ENCODE assay signal across 1 cellular context in the genomic region with DNA sequence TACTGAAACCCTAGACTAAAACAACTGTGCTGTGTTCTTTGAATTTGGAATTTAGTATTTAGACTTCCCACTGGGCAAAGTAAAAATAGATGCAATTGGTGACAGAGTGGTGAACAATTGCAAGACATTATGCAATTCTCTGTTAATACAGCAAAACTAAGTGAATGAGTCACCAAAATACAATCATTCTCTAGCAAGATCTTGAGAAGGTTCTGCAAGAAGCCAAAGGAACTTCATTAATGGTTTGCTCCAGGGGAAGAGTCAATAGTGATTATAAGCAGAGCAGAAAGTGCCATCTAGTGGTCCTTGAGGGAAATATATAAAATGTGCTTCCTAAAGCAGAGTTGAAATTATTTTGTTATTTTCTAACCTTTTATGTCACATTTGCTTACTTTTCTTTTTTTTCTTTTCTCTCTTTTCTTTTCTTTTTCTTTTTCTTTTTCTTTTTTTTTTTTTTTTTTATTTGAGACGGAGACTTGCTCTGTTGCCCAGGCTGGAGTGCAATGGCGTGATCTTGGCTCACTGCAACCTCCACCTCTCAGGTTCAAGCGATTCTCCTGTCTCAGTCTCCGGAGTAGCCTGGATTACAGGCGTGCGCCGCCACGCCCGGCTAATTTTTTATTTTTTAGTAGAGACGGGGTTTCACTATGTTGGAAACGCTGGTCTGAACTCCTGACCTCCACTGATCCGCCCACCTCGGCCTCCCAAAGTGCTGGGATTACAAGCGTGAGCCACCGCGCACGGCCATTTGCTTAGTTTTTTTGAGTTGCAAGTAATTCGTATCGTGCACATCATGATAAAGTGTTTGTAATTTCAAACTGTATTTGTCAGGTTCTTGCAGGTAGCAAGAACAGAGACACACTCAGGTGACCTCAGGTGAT.
A peak's percentile ranks its signal among the peaks of the same experiment; 100 is the strongest.
TF ChIP-seq lines count a peak whose summit lies in the region.

No MANE protein-coding gene starts in this region.

TF ChIP-seq in HEK293, 187 proteins besides CTCF, POLR2A, EP300 and RAD21 (continued from another document and continues in another):
- TF ChIP-seq, protein P1, sequence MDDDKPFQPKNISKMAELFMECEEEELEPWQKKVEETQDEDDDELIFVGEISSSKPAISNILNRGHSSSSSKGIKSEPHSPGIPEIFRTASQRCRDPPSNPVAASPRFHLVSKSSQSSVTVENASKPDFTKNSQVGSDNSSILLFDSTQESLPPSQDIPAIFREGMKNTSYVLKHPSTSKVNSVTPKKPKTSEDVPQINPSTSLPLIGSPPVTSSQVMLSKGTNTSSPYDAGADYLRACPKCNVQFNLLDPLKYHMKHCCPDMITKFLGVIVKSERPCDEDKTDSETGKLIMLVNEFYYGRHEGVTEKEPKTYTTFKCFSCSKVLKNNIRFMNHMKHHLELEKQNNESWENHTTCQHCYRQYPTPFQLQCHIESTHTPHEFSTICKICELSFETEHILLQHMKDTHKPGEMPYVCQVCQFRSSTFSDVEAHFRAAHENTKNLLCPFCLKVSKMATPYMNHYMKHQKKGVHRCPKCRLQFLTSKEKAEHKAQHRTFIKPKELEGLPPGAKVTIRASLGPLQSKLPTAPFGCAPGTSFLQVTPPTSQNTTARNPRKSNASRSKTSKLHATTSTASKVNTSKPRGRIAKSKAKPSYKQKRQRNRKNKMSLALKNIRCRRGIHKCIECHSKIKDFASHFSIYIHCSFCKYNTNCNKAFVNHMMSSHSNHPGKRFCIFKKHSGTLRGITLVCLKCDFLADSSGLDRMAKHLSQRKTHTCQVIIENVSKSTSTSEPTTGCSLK (tag by site-specific recombination; IDR thresholded peaks at IDR 0.05), result no peak
- TF ChIP-seq TRIM28 (IDR thresholded peaks at IDR 0.05; ENCODE audit: borderline replicate concordance, low read length), result peak; percentile 37; the same call in 1 of the 2 replicates
- TF ChIP-seq ZNF660 (tag by site-specific recombination; IDR thresholded peaks at IDR 0.05), result peak; percentile 90
- 0 out of 2 replicates have a peak, but pooled peaks have one; percentile 39 for TF ChIP-seq ZSCAN4 (tag by site-specific recombination; IDR thresholded peaks at IDR 0.05)
- TF ChIP-seq ZNF292 (tag by site-specific recombination; IDR thresholded peaks at IDR 0.05; ENCODE audit: borderline replicate concordance, low read depth), result no peak
- TF ChIP-seq ZNF335 (tag by site-specific recombination; conservative IDR thresholded peaks at IDR 0.05), result 0 out of 2 replicates have a peak, but pooled peaks have one; percentile 19
- TF ChIP-seq IKZF3 (tag by site-specific recombination; IDR thresholded peaks at IDR 0.05), result peak; percentile 50; the same call in 1 of the 2 replicates
- TF ChIP-seq ZNF654 (tag by site-specific recombination; IDR thresholded peaks at IDR 0.05; ENCODE audit: low read depth), result peak; percentile 94
- peak; percentile 87 for TF ChIP-seq PRDM6 (tag by site-specific recombination; IDR thresholded peaks at IDR 0.05)
- peak; percentile 92 for TF ChIP-seq ZNF24 (tag by site-specific recombination; IDR thresholded peaks at IDR 0.05)
- TF ChIP-seq, protein P2, sequence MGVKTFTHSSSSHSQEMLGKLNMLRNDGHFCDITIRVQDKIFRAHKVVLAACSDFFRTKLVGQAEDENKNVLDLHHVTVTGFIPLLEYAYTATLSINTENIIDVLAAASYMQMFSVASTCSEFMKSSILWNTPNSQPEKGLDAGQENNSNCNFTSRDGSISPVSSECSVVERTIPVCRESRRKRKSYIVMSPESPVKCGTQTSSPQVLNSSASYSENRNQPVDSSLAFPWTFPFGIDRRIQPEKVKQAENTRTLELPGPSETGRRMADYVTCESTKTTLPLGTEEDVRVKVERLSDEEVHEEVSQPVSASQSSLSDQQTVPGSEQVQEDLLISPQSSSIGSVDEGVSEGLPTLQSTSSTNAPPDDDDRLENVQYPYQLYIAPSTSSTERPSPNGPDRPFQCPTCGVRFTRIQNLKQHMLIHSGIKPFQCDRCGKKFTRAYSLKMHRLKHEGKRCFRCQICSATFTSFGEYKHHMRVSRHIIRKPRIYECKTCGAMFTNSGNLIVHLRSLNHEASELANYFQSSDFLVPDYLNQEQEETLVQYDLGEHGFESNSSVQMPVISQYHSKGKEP (tag by site-specific recombination; IDR thresholded peaks at IDR 0.05), result peak; percentile 78
- peak; percentile 74 for TF ChIP-seq ZNF366 (tag by site-specific recombination; conservative IDR thresholded peaks at IDR 0.05)
- TF ChIP-seq ATF2 (tag by site-specific recombination; IDR thresholded peaks at IDR 0.05; ENCODE audit: low read depth), result peak; percentile 73; the same call in 1 of the 2 replicates
- peak; percentile 25; the same call in 1 of the 2 replicates for TF ChIP-seq SP3 (tag by site-specific recombination; IDR thresholded peaks at IDR 0.05)
- no peak for TF ChIP-seq ZNF560 (tag by site-specific recombination; IDR thresholded peaks at IDR 0.05; ENCODE audit: borderline replicate concordance)
- TF ChIP-seq ZNF843 (tag by site-specific recombination; IDR thresholded peaks at IDR 0.05), result peak; percentile 69; the same call in 1 of the 2 replicates
- TF ChIP-seq ZNF202 (tag by site-specific recombination; IDR thresholded peaks at IDR 0.05; ENCODE audit: borderline replicate concordance), result no peak
- TF ChIP-seq KLF10 (tag by site-specific recombination; IDR thresholded peaks at IDR 0.05), result peak; percentile 58; the same call in 1 of the 2 replicates
- TF ChIP-seq OSR2 (tag by site-specific recombination; IDR thresholded peaks at IDR 0.05), result peak; percentile 56; the same call in 1 of the 2 replicates
- TF ChIP-seq INSM2 (tag by site-specific recombination; IDR thresholded peaks at IDR 0.05), result peak; percentile 62
- TF ChIP-seq ZFP3 (tag by site-specific recombination; IDR thresholded peaks at IDR 0.05; ENCODE audit: low read depth), result no peak
- peak; percentile 98 for TF ChIP-seq ZEB2 (tag by site-specific recombination; IDR thresholded peaks at IDR 0.05)
- peak; percentile 52; the same call in 1 of the 2 replicates for TF ChIP-seq ZBTB21 (tag by site-specific recombination; IDR thresholded peaks at IDR 0.05)
- no peak for TF ChIP-seq ZNF449 (tag by site-specific recombination; IDR thresholded peaks at IDR 0.05)
- 0 out of 2 replicates have a peak, but pooled peaks have one; percentile 25 for TF ChIP-seq ZNF558 (tag by site-specific recombination; IDR thresholded peaks at IDR 0.05)
- no peak for TF ChIP-seq ZNF280D (tag by site-specific recombination; IDR thresholded peaks at IDR 0.05)
- no peak for TF ChIP-seq ZNF658 (tag by site-specific recombination; IDR thresholded peaks at IDR 0.05)
- TF ChIP-seq, protein P3, sequence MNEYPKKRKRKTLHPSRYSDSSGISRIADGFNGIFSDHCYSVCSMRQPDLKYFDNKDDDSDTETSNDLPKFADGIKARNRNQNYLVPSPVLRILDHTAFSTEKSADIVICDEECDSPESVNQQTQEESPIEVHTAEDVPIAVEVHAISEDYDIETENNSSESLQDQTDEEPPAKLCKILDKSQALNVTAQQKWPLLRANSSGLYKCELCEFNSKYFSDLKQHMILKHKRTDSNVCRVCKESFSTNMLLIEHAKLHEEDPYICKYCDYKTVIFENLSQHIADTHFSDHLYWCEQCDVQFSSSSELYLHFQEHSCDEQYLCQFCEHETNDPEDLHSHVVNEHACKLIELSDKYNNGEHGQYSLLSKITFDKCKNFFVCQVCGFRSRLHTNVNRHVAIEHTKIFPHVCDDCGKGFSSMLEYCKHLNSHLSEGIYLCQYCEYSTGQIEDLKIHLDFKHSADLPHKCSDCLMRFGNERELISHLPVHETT (tag by site-specific recombination; IDR thresholded peaks at IDR 0.05), result 0 out of 2 replicates have a peak, but pooled peaks have one; percentile 19
- no peak for TF ChIP-seq ZNF423 (tag by site-specific recombination; IDR thresholded peaks at IDR 0.05)
- peak; percentile 85 for TF ChIP-seq ZNF2 (tag by site-specific recombination; IDR thresholded peaks at IDR 0.05)
- 0 out of 2 replicates have a peak, but pooled peaks have one; percentile 38 for TF ChIP-seq TCF7L2 (IDR thresholded peaks at IDR 0.05; ENCODE audit: borderline replicate concordance, low read depth, low read length)
- TF ChIP-seq ZNF416 (tag by site-specific recombination; IDR thresholded peaks at IDR 0.05), result no peak
- TF ChIP-seq KLF8 (tag by site-specific recombination; IDR thresholded peaks at IDR 0.05), result peak; percentile 68
- TF ChIP-seq ZNF692 (tag by site-specific recombination; IDR thresholded peaks at IDR 0.05), result peak; percentile 70
